ENCODE assay signal across 25 cellular contexts in the genomic region with DNA sequence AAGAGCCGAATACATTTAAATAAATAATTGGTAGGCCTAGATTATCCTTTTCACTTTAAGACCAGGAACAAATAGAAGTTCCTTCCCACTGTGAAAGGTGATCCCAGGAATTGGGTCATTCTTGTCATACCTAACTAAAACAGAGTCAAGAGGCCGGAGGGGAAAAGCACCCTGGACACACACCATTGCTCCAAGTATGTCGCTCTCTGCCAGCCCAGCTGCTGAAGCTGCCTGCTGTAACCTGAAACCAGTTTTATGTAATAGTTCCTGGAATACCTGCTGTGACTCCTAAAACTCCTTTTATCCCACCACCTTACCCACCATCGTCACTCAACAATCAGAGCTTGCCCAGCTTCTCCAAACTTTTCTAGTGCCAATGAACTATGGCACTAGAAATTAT.
DNase-seq lines count a peak whose midpoint lies in the region; TF ChIP-seq lines count a peak whose summit lies in the region.
"Had no signal": no experiment of that assay in that cellular context is flagged by ENCODE, and none has a peak within 500 bp of the region (broad histone marks: within the 10 kb centered on the region; RNA-seq: fewer than 3 reads in every experiment).

No MANE protein-coding gene starts in this region.

- H3K9me3 Mint-ChIP-seq in endothelial cell (ENCODE audit: unreplicated experiment) (no peaks in the 10 kb centered on the region), nephron progenitor cell (peaks cover 22% of the 10 kb centered on the region)
- H3K9me3 Mint-ChIP-seq: activated naive CD4-positive, alpha-beta T cell treated with anti-CD3 and anti-CD28 coated beads, Interleukin-2, amount 50 U/mL, for 24 hours; central memory CD8-positive, alpha-beta T cell had no signal

- TF ChIP-seq CTCF in endothelial cell (IDR thresholded peaks at IDR 0.05; ENCODE audit: unreplicated experiment) (no peak), nephron progenitor cell (IDR thresholded peaks at IDR 0.05) (no peak)

- H3K4me1 Mint-ChIP-seq in endothelial cell (ENCODE audit: unreplicated experiment) (peaks cover 18% of the 10 kb centered on the region), nephron progenitor cell (peaks cover 22% of the 10 kb centered on the region)
- H3K4me1 Mint-ChIP-seq: activated CD8-positive, alpha-beta memory T cell treated with anti-CD3 and anti-CD28 coated beads, Interleukin-2, amount 10 ng/mL, durations not matched to agents 7 days and 5 days; activated naive CD4-positive, alpha-beta T cell treated with anti-CD3 and anti-CD28 coated beads, Interleukin-2, amount 50 U/mL, for 24 hours; CD4-positive, CD25-positive, alpha-beta regulatory T cell; central memory CD8-positive, alpha-beta T cell had no signal

- peaks cover 1% of the 10 kb centered on the region for H3K27me3 Mint-ChIP-seq in endothelial cell (ENCODE audit: unreplicated experiment)
- peaks cover 4% of the 10 kb centered on the region for H3K27me3 Mint-ChIP-seq in nephron progenitor cell (ENCODE audit: low read depth, poor library complexity)
- H3K27me3 Mint-ChIP-seq: activated CD8-positive, alpha-beta memory T cell treated with anti-CD3 and anti-CD28 coated beads, Interleukin-2, amount 10 ng/mL, durations not matched to agents 7 days and 5 days; CD4-positive, CD25-positive, alpha-beta regulatory T cell; central memory CD8-positive, alpha-beta T cell; progenitor cell of endocrine pancreas had no signal

- peak overlapping the region; percentile 6 for H3K27ac Mint-ChIP-seq in endothelial cell (ENCODE audit: unreplicated experiment)
- H3K27ac Mint-ChIP-seq in nephron progenitor cell = peak overlapping the region; percentile 30
- H3K27ac Mint-ChIP-seq: activated CD4-positive, alpha-beta T cell treated with anti-CD3 and anti-CD28 coated beads for 36 hours; activated CD8-positive, alpha-beta memory T cell treated with anti-CD3 and anti-CD28 coated beads, Interleukin-2, amount 10 ng/mL, durations not matched to agents 7 days and 5 days; activated naive CD4-positive, alpha-beta T cell treated with anti-CD3 and anti-CD28 coated beads, Interleukin-2, amount 50 U/mL, for 24 hours; CD4-positive, CD25-positive, alpha-beta regulatory T cell; progenitor cell of endocrine pancreas had no signal

- peak; percentile 57 for DNase-seq in ELF-1 (ENCODE audit: low read depth, low spot score)
- peak; percentile 48 for DNase-seq in NCI-H2029 (lab: John Stamatoyannopoulos, UW)
- no peak for DNase-seq in endothelial cell (ENCODE audit: low spot score)
- no peak for DNase-seq in nephron progenitor cell
- DNase-seq in NCI-H524 treated with DMSO at 0.1 percent for 48 hours (lab: John Stamatoyannopoulos, UW) = no peak
- no peak for DNase-seq in dedifferentiated amniotic fluid mesenchymal stem cell (ENCODE audit: extremely low spot score)
- no peak for DNase-seq in NK-92 treated with Interleukin-12 subunit alpha and Interleukin-12 subunit beta, amount 100 ng/mL, for 24 hours (lab: John Stamatoyannopoulos, UW)
- DNase-seq: activated CD4-positive, alpha-beta T cell treated with anti-CD3 and anti-CD28 coated beads for 36 hours; activated CD8-positive, alpha-beta memory T cell treated with anti-CD3 and anti-CD28 coated beads, Interleukin-2, amount 10 ng/mL, durations not matched to agents 7 days and 5 days; anterior cingulate cortex; CD4-positive, CD25-positive, alpha-beta regulatory T cell; DMS 273 treated with DMSO at 0.1 percent for 48 hours; erythroblast; foreskin fibroblast; GF-D8; lower lobe of right lung; NCI-H1930; NCI-H526 treated with DMSO at 0.1 percent for 48 hours; SHP77; stimulated activated CD4-positive, alpha-beta T cell treated with anti-CD3 and anti-CD28 coated beads, Interleukin-1b, Interleukin-23, amount 100 ng/mL, for 48 hours; substantia nigra; SW 1271 had no signal

- H3K36me3 Mint-ChIP-seq in endothelial cell (ENCODE audit: low read depth, unreplicated experiment) (no peaks in the 10 kb centered on the region), nephron progenitor cell (ENCODE audit: low read depth) (peaks cover 23% of the 10 kb centered on the region)
- H3K36me3 Mint-ChIP-seq: activated CD8-positive, alpha-beta memory T cell treated with anti-CD3 and anti-CD28 coated beads, Interleukin-2, amount 10 ng/mL, durations not matched to agents 7 days and 5 days; activated naive CD4-positive, alpha-beta T cell treated with anti-CD3 and anti-CD28 coated beads, Interleukin-2, amount 50 U/mL, for 24 hours; CD4-positive, CD25-positive, alpha-beta regulatory T cell had no signal

- H3K4me3 Mint-ChIP-seq in endothelial cell (ENCODE audit: unreplicated experiment) (no peak overlapping the region), nephron progenitor cell (no peak overlapping the region)
- H3K4me3 Mint-ChIP-seq: activated CD4-positive, alpha-beta T cell treated with anti-CD3 and anti-CD28 coated beads for 36 hours; activated CD8-positive, alpha-beta memory T cell treated with anti-CD3 and anti-CD28 coated beads, Interleukin-2, amount 10 ng/mL, durations not matched to agents 7 days and 5 days; activated naive CD4-positive, alpha-beta T cell treated with anti-CD3 and anti-CD28 coated beads, Interleukin-2, amount 50 U/mL, for 24 hours; CD4-positive, CD25-positive, alpha-beta regulatory T cell; central memory CD8-positive, alpha-beta T cell had no signal

Comparison
In these comparisons a context has a peak if more than half of its experiments do, and no peak if none do; other contexts are left out.
1. DNase-seq: peak in ELF-1 (single experiment) and NCI-H2029 (single experiment); none in endothelial cell (single experiment), nephron progenitor cell (single experiment), NCI-H524 treated with DMSO at 0.1 percent for 48 hours (single experiment), dedifferentiated amniotic fluid mesenchymal stem cell (single experiment) and NK-92 treated with Interleukin-12 subunit alpha and Interleukin-12 subunit beta, amount 100 ng/mL, for 24 hours (single experiment).